ENCODE assay signal across 25 cellular contexts in genomic region chr5:95018511-95018910, GRCh38.
"Had no signal": no experiment of that assay in that cellular context is flagged by ENCODE, and none has a peak within 500 bp of the region (broad histone marks: within the 10 kb centered on the region; RNA-seq: fewer than 3 reads in every experiment).

No MANE protein-coding gene starts in this region.

- H3K27ac Mint-ChIP-seq: effector memory CD8-positive, alpha-beta T cell; endodermal cell; mesothelial cell of epicardium; naive B cell had no signal

- H3K27me3 ChIP-seq: esophagus squamous epithelium, gastrocnemius medialis, heart right ventricle, left lung had no signal

- H3K4me1 Mint-ChIP-seq: endodermal cell, mesothelial cell of epicardium, naive B cell had no signal

- DNase-seq: effector CD8-positive, alpha-beta T cell; effector memory CD8-positive, alpha-beta T cell; endodermal cell; erythroblast; esophagus squamous epithelium; foreskin fibroblast; foreskin melanocyte; gastrocnemius medialis; glutamatergic neuron; heart right ventricle; hippocampal formation; left cardiac atrium; left lung; left ventricle myocardium superior; lower lobe of right lung; mesenchymal stem cell; mucosa of descending colon; naive B cell had no signal

- H3K9me3 ChIP-seq: esophagus squamous epithelium, gastrocnemius medialis, heart right ventricle, left lung, lower lobe of right lung, mucosa of descending colon had no signal

- H3K36me3 Mint-ChIP-seq: mesothelial cell of epicardium, naive B cell had no signal

- H3K27me3 Mint-ChIP-seq: effector memory CD8-positive, alpha-beta T cell; naive B cell had no signal

- H3K36me3 ChIP-seq: esophagus squamous epithelium, gastrocnemius medialis, lower lobe of right lung had no signal

- H3K4me3 ChIP-seq: coronary artery, esophagus squamous epithelium, gastrocnemius medialis, heart right ventricle, left lung, lower lobe of right lung, mucosa of descending colon had no signal

- FAIRE-seq: colon, endometrium, islet of Langerhans, keratinocyte had no signal

- H3K4me1 ChIP-seq: esophagus squamous epithelium, gastrocnemius medialis, lower lobe of right lung had no signal

- H3K9me3 Mint-ChIP-seq: endodermal cell had no signal

- H3K4me3 Mint-ChIP-seq: effector memory CD8-positive, alpha-beta T cell; endodermal cell; mesothelial cell of epicardium; naive B cell had no signal

- H3K27ac ChIP-seq: coronary artery, epithelial cell of prostate, esophagus squamous epithelium, gastrocnemius medialis, heart right ventricle, left lung, lower lobe of right lung had no signal
